ENCODE assay signal across 17 cellular contexts in genomic region chr3:52844290-52844985, GRCh38. TPM values are rescaled to one million over a fixed set of nuclear protein-coding genes. Genes with fewer than 3 reads are reported as not detected.
DNase-seq lines count a peak whose midpoint lies in the region; ATAC-seq lines count a peak whose summit lies in the region.
"Had no signal": no experiment of that assay in that cellular context is flagged by ENCODE, and none has a peak within 500 bp of the region (broad histone marks: within the 10 kb centered on the region; RNA-seq: fewer than 3 reads in every experiment).

No MANE protein-coding gene starts in this region.

- H3K9me3 ChIP-seq in BLaER1: no peaks in the 10 kb centered on the region
- H3K9me3 ChIP-seq in right cardiac atrium (ENCODE audit: control insufficient read depth, low read length): no peaks in the 10 kb centered on the region
- H3K9me3 ChIP-seq: Caco-2, pancreas, SJSA1 had no signal

- peak; percentile 24 for DNase-seq in SIG-M5 (lab: John Stamatoyannopoulos, UW)
- peak in 2 of 3 donors; percentile 31 to 42 for DNase-seq in right cardiac atrium
- no peak for DNase-seq in NCI-H510A (lab: John Stamatoyannopoulos, UW)
- no peak for DNase-seq in NCI-H2227 treated with DMSO at 0.1 percent for 48 hours (lab: John Stamatoyannopoulos, UW)
- DNase-seq: activated CD8-positive, alpha-beta T cell treated with anti-CD3 and anti-CD28 coated beads for 36 hours; effector memory CD8-positive, alpha-beta T cell; foreskin melanocyte; immature natural killer cell; NK-92 treated with Interleukin-12 subunit alpha and Interleukin-12 subunit beta, amount 100 ng/mL, for 24 hours had no signal

- H3K27ac ChIP-seq in BLaER1 (peak overlapping the region; percentile 89), right cardiac atrium (ENCODE audit: low read length) (peak overlapping the region; percentile 73), rectal smooth muscle tissue (ENCODE audit: low read depth, low read length) (peak overlapping the region; percentile 76)
- H3K27ac ChIP-seq: SJSA1 had no signal

- no peak overlapping the region for H3K4me3 ChIP-seq in BLaER1
- H3K4me3 ChIP-seq in right cardiac atrium (ENCODE audit: low read length): no peak overlapping the region
- no peak overlapping the region for H3K4me3 ChIP-seq in rectal smooth muscle tissue (ENCODE audit: low read length)
- H3K4me3 ChIP-seq: pancreas, SJSA1 had no signal

- H4K20me1 ChIP-seq in BLaER1: no peaks in the 10 kb centered on the region

- WGBS in right cardiac atrium: 77% methylated on average over 18 of the region's 18 CpGs

- ATAC-seq in right cardiac atrium (peak; percentile 15 to 21), GM21423 (IDR thresholded peaks at IDR 0.05; ENCODE audit: unreplicated experiment) (no peak), GM18861 (IDR thresholded peaks at IDR 0.05; ENCODE audit: unreplicated experiment) (no peak)
- ATAC-seq: activated CD8-positive, alpha-beta T cell treated with anti-CD3 and anti-CD28 coated beads for 36 hours; effector memory CD8-positive, alpha-beta T cell had no signal

- intact Hi-C loops in right cardiac atrium (cut with DNase I): no loop called here

- H3K9ac ChIP-seq in BLaER1 (peak overlapping the region; percentile 76), rectal smooth muscle tissue (ENCODE audit: low read length) (no peak overlapping the region)

- H3K36me3 ChIP-seq in BLaER1 (peaks cover 30% of the 10 kb centered on the region), rectal smooth muscle tissue (ENCODE audit: control insufficient read depth, insufficient read depth, low read length) (peaks cover 6% of the 10 kb centered on the region)

- H3K4me1 ChIP-seq in BLaER1: peaks cover 99% of the 10 kb centered on the region
- peaks cover 20% of the 10 kb centered on the region for H3K4me1 ChIP-seq in right cardiac atrium (ENCODE audit: control insufficient read depth, insufficient read depth, low read length)
- H3K4me1 ChIP-seq in rectal smooth muscle tissue (ENCODE audit: control insufficient read depth, insufficient read depth, low read length): peaks cover 15% of the 10 kb centered on the region
- H3K4me1 ChIP-seq: Caco-2 had no signal

- H3K27me3 ChIP-seq in BLaER1 (no peaks in the 10 kb centered on the region), right cardiac atrium (ENCODE audit: control insufficient read depth, insufficient read depth) (no peaks in the 10 kb centered on the region), rectal smooth muscle tissue (ENCODE audit: control insufficient read depth, insufficient read depth, low read length) (no peaks in the 10 kb centered on the region)
- H3K27me3 ChIP-seq: pancreas, SJSA1 had no signal

- peak overlapping the region; percentile 94 for H3K4me2 ChIP-seq in BLaER1

RNA-seq across cellular contexts. Expression of gene MUSTN1, which starts 9.6 kb away (rescaled TPM):
- total RNA-seq in right cardiac atrium: 10 to 100 TPM; 12.7 to 48.6 (median 41.4) TPM
- polyA plus RNA-seq in right cardiac atrium: 152 TPM
- total RNA-seq: activated CD8-positive, alpha-beta T cell treated with anti-CD3 and anti-CD28 coated beads for 36 hours; SJSA1 had no signal
- polyA plus RNA-seq: immature natural killer cell had no signal

RNA-seq across cellular contexts. Expression of gene ITIH4, which starts 14.0 kb away (rescaled TPM):
- total RNA-seq in right cardiac atrium: 1 to 10 TPM; 3.4 to 5.7 (median 5.0) TPM
- 5.0 TPM for polyA plus RNA-seq in right cardiac atrium
- total RNA-seq: SJSA1 had no signal

RNA-seq across cellular contexts. Expression of gene ITIH3, which starts 49.8 kb away (rescaled TPM):
- total RNA-seq in right cardiac atrium: 1 to 10 TPM in 1 of 4 donors, under 1 TPM in 3; 0.21 to 1.8 (median 0.53) TPM
- 0.43 TPM for polyA plus RNA-seq in right cardiac atrium
- total RNA-seq: activated CD8-positive, alpha-beta T cell treated with anti-CD3 and anti-CD28 coated beads for 36 hours; mononuclear cell had no signal
- polyA plus RNA-seq: immature natural killer cell had no signal

RNA-seq across cellular contexts. Expression of gene STIMATE, which starts 52.9 kb away (rescaled TPM):
- 1 to 10 TPM; 6.6 to 9.3 (median 8.0) TPM for total RNA-seq in right cardiac atrium
- polyA plus RNA-seq in right cardiac atrium: 4.3 TPM

Comparison
In these comparisons a context has a peak if more than half of its experiments do, and no peak if none do; other contexts are left out.
1. DNase-seq: peak in SIG-M5 (single experiment) and right cardiac atrium (2 of 3); none in NCI-H510A (single experiment) and NCI-H2227 treated with DMSO at 0.1 percent for 48 hours (single experiment).
2. ATAC-seq: peak in right cardiac atrium (2 of 2); none in GM21423 (single experiment) and GM18861 (single experiment).
3. Peak in every context shown above with its lines, with median percentiles within 50 percentile points of each other: H3K27ac ChIP-seq.